8 cellular contexts compared by ENCODE assay signal in the genomic region with DNA sequence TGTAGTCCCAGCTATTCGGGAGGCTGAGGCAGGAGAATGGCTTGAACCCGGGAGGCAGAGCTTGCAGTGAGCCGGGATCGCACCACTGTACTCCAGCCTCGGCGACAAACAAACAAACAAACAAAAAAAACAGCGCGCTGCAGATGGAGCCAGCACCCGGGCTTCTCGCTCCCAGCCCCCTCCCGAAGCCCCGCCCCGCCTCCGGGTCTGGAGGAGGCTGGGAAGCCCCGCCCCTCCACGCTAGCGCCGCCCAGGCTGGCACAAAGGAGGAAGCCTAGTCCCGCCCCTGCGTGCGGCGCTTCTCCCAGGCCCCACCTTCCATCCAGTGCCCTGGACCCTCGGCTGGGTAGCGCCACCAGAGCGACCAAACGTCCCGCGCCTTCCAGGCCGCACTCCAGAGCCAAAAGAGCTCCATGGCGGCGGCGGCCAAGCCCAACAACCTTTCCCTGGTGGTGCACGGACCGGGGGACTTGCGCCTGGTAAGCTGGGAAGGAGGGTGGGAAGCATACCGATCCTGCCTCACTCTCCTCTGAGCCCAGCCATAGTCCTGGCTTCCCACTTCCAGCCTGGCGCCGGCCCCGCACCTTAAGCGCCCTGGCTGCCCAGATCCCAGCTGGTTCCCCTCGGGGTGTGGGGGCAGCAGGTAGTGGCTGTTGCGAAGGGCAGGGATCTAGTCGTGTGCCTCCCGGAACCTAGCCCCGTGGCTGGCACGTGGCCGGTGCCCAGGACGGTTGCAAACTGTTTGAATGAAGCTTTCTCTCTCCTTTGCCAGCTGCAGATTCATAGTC. TPM values are rescaled to one million over a fixed set of nuclear protein-coding genes. Genes with fewer than 3 reads are reported as not detected.
A peak's percentile ranks its signal among the peaks of the same experiment; 100 is the strongest.
DNase-seq lines count a peak whose midpoint lies in the region; ATAC-seq, FAIRE-seq and TF ChIP-seq lines count a peak whose summit lies in the region.

A gene (plus strand): TSS at position 325 of the 788 bp plus-strand sequence. CDS start 89 bp downstream, at position 414.

- H3K4me1 ChIP-seq in H1 (replicated peaks in 1 of 4; ENCODE audit: control insufficient read depth in 3 of 4, insufficient read depth in 4 of 4, low read length in 3 of 4) = peaks cover 5 to 10% (median 8%) of the 10 kb centered on the region in 4 experiments
- H3K4me1 ChIP-seq in mesendoderm (ENCODE audit: control insufficient read depth, low read depth, low read length) = peaks cover 4% of the 10 kb centered on the region

- H3K9ac ChIP-seq in H1 (replicated peaks in 1 of 4; ENCODE audit: extremely low read depth in 1 of 4, low read depth in 3 of 4, low read length in 3 of 4) (peak within 1 kb of the TSS; percentile 81 to 94 (median 85)), mesendoderm (ENCODE audit: low read length) (peak within 1 kb of the TSS; percentile 98)

- no peaks in the 10 kb centered on the region; a peak in 1 of 7 replicates for H3K27me3 ChIP-seq in H1 (replicated peaks in 1 of 4; ENCODE audit: control insufficient read depth in 3 of 4, extremely low read depth in 1 of 4, insufficient read depth in 3 of 4, low read length in 3 of 4)
- no peaks in the 10 kb centered on the region for H3K27me3 ChIP-seq in mesendoderm (ENCODE audit: insufficient read depth, low read length, poor library complexity)

- TF ChIP-seq CTCF in H1 (IDR thresholded peaks at IDR 0.05; ENCODE audit: control extremely low read depth in 1 of 3, insufficient read depth in 1 of 3, low read depth in 1 of 3, low read length in 3 of 3) = no peak

- DNase-seq in COLO668 (lab: John Stamatoyannopoulos, UW; ENCODE audit: unreplicated experiment) (peak; percentile 95), HS-5 (ENCODE audit: low read depth) (peak; percentile 40), NOMO-1 (lab: John Stamatoyannopoulos, UW; ENCODE audit: unreplicated experiment in 2 of 2) (peak; percentile 79 to 80), H1 (ENCODE audit: low read depth in 1 of 2, low spot score in 2 of 2) (peak; percentile 87 to 99), mesendoderm (peak; percentile 97)
- DNase-seq in activated CD8-positive, alpha-beta memory T cell treated with anti-CD3 and anti-CD28 coated beads for 48 hours (ENCODE audit: low read depth in 2 of 3, low spot score in 2 of 3) = peak; percentile 74 to 86 (median 76)
- DNase-seq in stimulated activated CD8-positive, alpha-beta memory T cell treated with anti-CD3 and anti-CD28 coated beads, Interleukin-12 subunit alpha, Interleukin-12 subunit beta, amount 100 ng/mL, for 4 hours (ENCODE audit: low read depth) = peak; percentile 82

- H3K23me2 ChIP-seq in H1 (ENCODE audit: low read depth, low read length) = peaks cover 9% of the 10 kb centered on the region

- peak within 1 kb of the TSS; percentile 69 for H3K4ac ChIP-seq in H1 (replicated peaks; ENCODE audit: insufficient read length, low read depth, low read length)
- H3K4ac ChIP-seq in mesendoderm (ENCODE audit: low read depth, low read length) = no peak within 1 kb of the TSS

- peak; percentile 84 to 94 for TF ChIP-seq POLR2A in H1 (IDR thresholded peaks at IDR 0.05; ENCODE audit: control extremely low read depth in 1 of 2, low read depth in 2 of 2, low read length in 2 of 2)

- TF ChIP-seq RAD21 in H1 (IDR thresholded peaks at IDR 0.05 in 1 of 2, conservative IDR thresholded peaks at IDR 0.05 in 1 of 2; ENCODE audit: low read depth in 2 of 2, low read length in 2 of 2) = no peak

- H2AFZ ChIP-seq in H1 (ENCODE audit: low read length) = peak within 1 kb of the TSS; percentile 31

- 0 out of 8 replicates have a peak, but pooled peaks cover 0 to 3% (median 0%) of the 10 kb centered on the region in 4 experiments for H3K36me3 ChIP-seq in H1 (ENCODE audit: control insufficient read depth in 2 of 4, insufficient read depth in 4 of 4, low read length in 3 of 4)
- no peaks in the 10 kb centered on the region for H3K36me3 ChIP-seq in mesendoderm (ENCODE audit: control insufficient read depth, insufficient read depth, low read length)

- 0 out of 2 replicates have a peak, but pooled peaks cover 3% of the 10 kb centered on the region for H3K79me1 ChIP-seq in H1 (ENCODE audit: low read depth, low read length)
- H3K79me1 ChIP-seq in mesendoderm (ENCODE audit: low read length) = peaks cover 3% of the 10 kb centered on the region

- no peak for FAIRE-seq in H1 (lab: Jason Lieb, UNC)

- H3K4me2 ChIP-seq in H1 (ENCODE audit: insufficient read depth in 1 of 2, low read depth in 2 of 2, low read length in 2 of 2) (peak within 1 kb of the TSS; percentile 74 to 98), mesendoderm (ENCODE audit: low read length) (peak within 1 kb of the TSS; percentile 85)

- H4K8ac ChIP-seq in H1 (ENCODE audit: extremely low read depth, insufficient read depth, low read length) = peak within 1 kb of the TSS; percentile 94
- H4K8ac ChIP-seq in mesendoderm (ENCODE audit: low read depth, low read length) = peak within 1 kb of the TSS; percentile 13

- CTCF ChIA-PET in H1 (lab: Charles Lee; ENCODE audit: partially characterized antibody) = interaction anchor here (0.6 to 2.3 kb wide), 5 partner anchors 13 to 826 kb away, joined by 3 to 19 read pairs (median 3); no protein-coding TSS in a partner anchor

- H2BK20ac ChIP-seq in H1 (ENCODE audit: low read length) = 0 out of 2 replicates have a peak within 1 kb of the TSS, but pooled peaks have one; percentile 72

- no peak for TF ChIP-seq EP300 in H1 (IDR thresholded peaks at IDR 0.05; ENCODE audit: borderline replicate concordance in 1 of 2, low read depth in 2 of 2, low read length in 2 of 2)

- H3K4me3 ChIP-seq in H1 (ENCODE audit: extremely low read depth in 1 of 4, insufficient read depth in 2 of 4, low read depth in 3 of 4, low read length in 4 of 4) (peak within 1 kb of the TSS; percentile 64 to 92 (median 72)), mesendoderm (ENCODE audit: low read length) (peak within 1 kb of the TSS; percentile 83)

- peak; percentile 59 for ATAC-seq in GM19468 (IDR thresholded peaks at IDR 0.05; ENCODE audit: extremely low read depth, unreplicated experiment)

- H3K56ac ChIP-seq in H1 (replicated peaks; ENCODE audit: insufficient read length, low read depth, low read length) (peak within 1 kb of the TSS; percentile 69), mesendoderm (ENCODE audit: low read length) (peak within 1 kb of the TSS; percentile 99)

- H4K5ac ChIP-seq in H1 (ENCODE audit: insufficient read length, low read depth, low read length) = peak within 1 kb of the TSS; percentile 70
- H4K5ac ChIP-seq in mesendoderm (ENCODE audit: low read length) = no peak within 1 kb of the TSS

- H3K27ac ChIP-seq in H1 (ENCODE audit: low read depth, low read length) (peak within 1 kb of the TSS; percentile 72; the same call in 1 of the 2 replicates), mesendoderm (ENCODE audit: low read depth, low read length) (peak within 1 kb of the TSS; percentile 9)

- H2BK120ac ChIP-seq in H1 (replicated peaks; ENCODE audit: low read depth, low read length) = peak within 1 kb of the TSS; percentile 61
- H2BK120ac ChIP-seq in mesendoderm (ENCODE audit: low read depth, low read length) = no peak within 1 kb of the TSS

- POLR2A ChIA-PET in H1 (lab: Charles Lee; ENCODE audit: partially characterized antibody) = interaction anchor here (0.6 to 2.7 kb wide), 12 partner anchors 10 to 304 kb away, joined by 3 to 10 read pairs (median 3); no protein-coding TSS in a partner anchor

- peaks cover 2 to 7% of the 10 kb centered on the region in 2 experiments; a peak in 1 of 4 replicates for H3K9me3 ChIP-seq in H1 (ENCODE audit: insufficient read depth in 2 of 2, low read depth in 1 of 2, low read length in 1 of 2)

- H2BK15ac ChIP-seq in H1 (ENCODE audit: low read length) = peak within 1 kb of the TSS; percentile 97; the same call in 1 of the 2 replicates
- no peak within 1 kb of the TSS for H2BK15ac ChIP-seq in mesendoderm (replicated peaks; ENCODE audit: low read depth)

- H2AK5ac ChIP-seq in H1 (ENCODE audit: low read depth, low read length) (peak within 1 kb of the TSS; percentile 85; the same call in 1 of the 2 replicates), mesendoderm (ENCODE audit: low read length) (no peak within 1 kb of the TSS)

- H3K23ac ChIP-seq in H1 (ENCODE audit: insufficient read length) (no peak within 1 kb of the TSS), mesendoderm (ENCODE audit: low read length) (peak within 1 kb of the TSS; percentile 94)

- peak within 1 kb of the TSS; percentile 92 for H2BK12ac ChIP-seq in H1 (ENCODE audit: low read depth, low read length)

- H2BK5ac ChIP-seq in H1 (ENCODE audit: low read depth, low read length) (peak within 1 kb of the TSS; percentile 95), mesendoderm (ENCODE audit: low read length) (peak within 1 kb of the TSS; percentile 67)

- peak within 1 kb of the TSS; percentile 37 for H3K14ac ChIP-seq in H1 (ENCODE audit: insufficient read length)

- H4K91ac ChIP-seq in H1 (replicated peaks; ENCODE audit: insufficient read length, low read length) = peak within 1 kb of the TSS; percentile 95

- peaks cover 0 to 3% of the 10 kb centered on the region in 2 experiments for H4K20me1 ChIP-seq in H1 (replicated peaks in 1 of 2; ENCODE audit: control insufficient read depth in 1 of 2, insufficient read depth in 2 of 2, low read length in 2 of 2)

- WGBS in H1 (ENCODE audit: extremely low coverage in 1 of 2, insufficient coverage in 1 of 2, insufficient read length in 1 of 2, insufficient replicate concordance in 2 of 2, low coverage in 1 of 2, low lambda C conversion rate in 2 of 2, missing lambda C conversion rate in 1 of 2), 2 experiments = 2% methylated on average over 31 of the region's 48 CpGs; no CpG with 5 or more reads in 1 of the 2 experiments
- WGBS in mesendoderm (ENCODE audit: extremely low coverage, insufficient coverage, low lambda C conversion rate) = no CpG with 5 or more reads among the region's 48 CpGs

- H3K18ac ChIP-seq in H1 (ENCODE audit: extremely low read depth, low read length) (peak within 1 kb of the TSS; percentile 99), mesendoderm (ENCODE audit: low read length) (peak within 1 kb of the TSS; percentile 57)

- H3K79me2 ChIP-seq in H1 (ENCODE audit: control insufficient read depth in 1 of 2, insufficient read depth in 2 of 2, low read length in 2 of 2) (peaks cover 0 to 24% of the 10 kb centered on the region in 2 experiments; a peak in 2 of 4 replicates), mesendoderm (ENCODE audit: control insufficient read depth, insufficient read depth, low read length) (no peaks in the 10 kb centered on the region)

TF ChIP-seq in H1, 55 proteins besides CTCF, POLR2A, EP300 and RAD21 (continues in another document):
- peak; percentile 96 for TF ChIP-seq TAF1 (IDR thresholded peaks at IDR 0.05; ENCODE audit: low read depth, low read length)

RNA-seq across cellular contexts. Expression of the gene that starts here (rescaled TPM):
- total RNA-seq in H1 (2021; fragmentation: NEBNext Ultra II Directional; extraction: Animal tissue kit (Norgen Biotek cat#: 25700)) = 75.8 TPM in 2 replicates
- 52.6 and 70.5 TPM in 2 replicates for polyA plus RNA-seq in H1 (2011; rRNA removed)
- polyA plus RNA-seq in H1 (2011; cell fraction: cytosol; rRNA removed) = 88.8 TPM
- 81.7 TPM for polyA plus RNA-seq in H1 (2011; cell fraction: nucleus; rRNA removed)
- 56.1 to 73.9 TPM (median 63.0 TPM) in 4 replicates for polyA plus RNA-seq in H1 (2012, experiment 1 of 2)
- 32.2 TPM for polyA plus RNA-seq in H1 (2012, experiment 2 of 2)
- polyA plus RNA-seq in H1 (2013, experiment 1 of 2) = 31.9 TPM
- polyA plus RNA-seq in H1 (2013, experiment 2 of 2) = 31.9 TPM
- polyA minus RNA-seq in H1 (2011; rRNA and poly(A)+ RNA removed) = 84.7 and 108 TPM in 2 replicates
- 42.7 TPM for polyA minus RNA-seq in H1 (2011; cell fraction: cytosol; rRNA and poly(A)+ RNA removed)
- 28.6 TPM for polyA minus RNA-seq in H1 (2011; cell fraction: nucleus; rRNA and poly(A)+ RNA removed)
- polyA plus RNA-seq in mesendoderm (2013, experiment 1 of 2) = 35.9 TPM
- 36.4 TPM for polyA plus RNA-seq in mesendoderm (2013, experiment 2 of 2)

Comparison
In these comparisons a context has a peak if more than half of its experiments do, and no peak if none do; other contexts are left out.
1. Peak in every context shown above with its lines: DNase-seq, ATAC-seq, H3K4me3 ChIP-seq and H3K27ac ChIP-seq.
2. DNase-seq: peak in every context shown above with its lines; median percentile 97 in mesendoderm; 95 in COLO668; 93 in H1; 82 in stimulated activated CD8-positive, alpha-beta memory T cell treated with anti-CD3 and anti-CD28 coated beads, Interleukin-12 subunit alpha, Interleukin-12 subunit beta, amount 100 ng/mL, for 4 hours; 80 in NOMO-1; 76 in activated CD8-positive, alpha-beta memory T cell treated with anti-CD3 and anti-CD28 coated beads for 48 hours; 40 in HS-5.